Comparison of ENCODE assay signal across 24 cellular contexts in the genomic region with DNA sequence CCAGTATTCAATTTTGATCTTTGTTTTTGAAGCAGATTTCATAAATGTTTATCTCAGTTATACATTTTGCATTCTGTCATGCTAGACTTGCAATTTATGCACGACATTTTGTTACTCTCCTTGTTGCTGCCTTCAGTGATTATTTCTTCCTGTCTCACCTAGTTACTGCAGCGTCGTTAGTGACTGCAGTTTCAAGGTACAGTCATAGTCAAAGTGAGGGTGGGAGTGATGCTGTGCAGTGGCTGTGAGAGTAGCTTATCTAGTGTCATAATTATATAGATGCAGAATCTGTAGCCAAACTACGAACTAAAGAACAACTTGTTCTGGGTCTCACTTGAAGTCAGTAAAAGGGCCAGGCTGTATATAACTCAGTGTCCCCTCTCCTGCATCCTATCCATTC.
"Had no signal": no experiment of that assay in that cellular context is flagged by ENCODE, and none has a peak within 500 bp of the region (broad histone marks: within the 10 kb centered on the region; RNA-seq: fewer than 3 reads in every experiment).

No MANE protein-coding gene starts in this region.

- H3K4me3 Mint-ChIP-seq: activated naive CD8-positive, alpha-beta T cell treated with anti-CD3 and anti-CD28 coated beads, Interleukin-2, amount 50 U/mL, for 24 hours; central memory CD8-positive, alpha-beta T cell; WTC11 had no signal

- H3K27ac Mint-ChIP-seq: activated naive CD8-positive, alpha-beta T cell treated with anti-CD3 and anti-CD28 coated beads, Interleukin-2, amount 50 U/mL, for 24 hours; WTC11 had no signal

- H3K9me3 Mint-ChIP-seq: activated naive CD4-positive, alpha-beta T cell treated with anti-CD3 and anti-CD28 coated beads, Interleukin-2, amount 50 U/mL, for 72 hours; activated naive CD8-positive, alpha-beta T cell treated with anti-CD3 and anti-CD28 coated beads, Interleukin-2, amount 50 U/mL, for 24 hours; central memory CD8-positive, alpha-beta T cell; WTC11 had no signal

- H3K4me3 ChIP-seq: ascending aorta, body of pancreas, Peyer's patch, SJCRH30 had no signal

- H3K36me3 Mint-ChIP-seq: activated naive CD4-positive, alpha-beta T cell treated with anti-CD3 and anti-CD28 coated beads, Interleukin-2, amount 50 U/mL, for 72 hours; WTC11 had no signal

- H3K27ac ChIP-seq: ascending aorta, body of pancreas, Peyer's patch, RWPE1, SJCRH30 had no signal

- H3K4me1 ChIP-seq: ascending aorta, body of pancreas, Peyer's patch, SJCRH30 had no signal

- H3K4me1 Mint-ChIP-seq: activated naive CD8-positive, alpha-beta T cell treated with anti-CD3 and anti-CD28 coated beads, Interleukin-2, amount 50 U/mL, for 24 hours; WTC11 had no signal

- H3K27me3 Mint-ChIP-seq: activated naive CD8-positive, alpha-beta T cell treated with anti-CD3 and anti-CD28 coated beads, Interleukin-2, amount 50 U/mL, for 24 hours; central memory CD8-positive, alpha-beta T cell had no signal

- H3K9me3 ChIP-seq: ascending aorta, body of pancreas, Peyer's patch, SJCRH30, SK-N-SH had no signal

- H3K36me3 ChIP-seq: ascending aorta, Peyer's patch, SJCRH30 had no signal

- DNase-seq: activated CD4-positive, alpha-beta T cell treated with anti-CD3 and anti-CD28 coated beads, Interleukin-2, amount 50 U/mL, for 48 hours; activated naive CD8-positive, alpha-beta T cell treated with anti-CD3 and anti-CD28 coated beads, Interleukin-2, amount 50 U/mL, for 24 hours; activated T-cell treated with anti-CD3 and anti-CD28 coated beads, Interleukin-2, amount 50 U/mL, for 48 hours; amniotic stem cell; body of pancreas; cortex of kidney; KG1; NCI-H1048; NCI-H146; NCI-H187 treated with DMSO at 0.1 percent for 48 hours; NCI-H2081 treated with DMSO at 0.1 percent for 48 hours; NCI-H446; NCI-H524; Peyer's patch; Right ventricle myocardium superior; SJCRH30; SK-N-SH; SW 1271; T-helper 9 cell had no signal

- H3K27me3 ChIP-seq: ascending aorta, body of pancreas, Peyer's patch, SJCRH30 had no signal

- ATAC-seq: activated naive CD8-positive, alpha-beta T cell treated with anti-CD3 and anti-CD28 coated beads, Interleukin-2, amount 50 U/mL, for 24 hours; body of pancreas; WTC11 had no signal
